ENCODE assay signal across 13 cellular contexts in genomic region chr4:152094851-152095700, GRCh38.
DNase-seq lines count a peak whose midpoint lies in the region; ATAC-seq, FAIRE-seq and TF ChIP-seq lines count a peak whose summit lies in the region.
"Had no signal": no experiment of that assay in that cellular context is flagged by ENCODE, and none has a peak within 500 bp of the region (broad histone marks: within the 10 kb centered on the region; RNA-seq: fewer than 3 reads in every experiment).

No MANE protein-coding gene starts in this region.

- intact Hi-C loops in natural killer cell (cut with micrococcal nuclease), result no loop called here

- H3K27me3 ChIP-seq in bronchial epithelial cell (ENCODE audit: control insufficient read depth, insufficient read depth, low read length), result no peaks in the 10 kb centered on the region

- DNase-seq in natural killer cell (no peak), NCI-H226 (peak; percentile 72), bronchial epithelial cell (ENCODE audit: low read depth) (peak; percentile 57), stromal cell of bone marrow (ENCODE audit: low read depth) (peak; percentile 65), DMS79 (lab: John Stamatoyannopoulos, UW) (no peak), glutamatergic neuron (no peak)
- no peak for DNase-seq in natural killer cell treated with Interleukin-12 subunit alpha and Interleukin-12 subunit beta and Interleukin-15 and Interleukin-18, amount 100 ng/mL, for 72 hours (ENCODE audit: low spot score)
- DNase-seq in activated effector memory CD4-positive, alpha-beta T cell treated with Interleukin-2 at 50 U/mL for 16 hours, result no peak
- DNase-seq: NCI-H2171, right cardiac atrium, T-helper 9 cell had no signal

- H3K27ac Mint-ChIP-seq in natural killer cell (peak overlapping the region; percentile 76 to 97), glutamatergic neuron (ENCODE audit: unreplicated experiment) (no peak overlapping the region)
- no peak overlapping the region for H3K27ac Mint-ChIP-seq in natural killer cell treated with Interleukin-12 subunit alpha and Interleukin-12 subunit beta and Interleukin-15 and Interleukin-18, amount 100 ng/mL, for 72 hours
- H3K27ac Mint-ChIP-seq: activated T-helper 2 cell treated with anti-CD3 and anti-CD28 coated beads, Interferon-gamma antibody, Interleukin-2, Interleukin-4, amounts not matched to agents 10 μg/mL and 5 μg/mL and 100 μg/mL, durations not matched to agents 14 hours and 24 hours and 36 hours had no signal

- no peaks in the 10 kb centered on the region for H3K36me3 Mint-ChIP-seq in natural killer cell
- H3K36me3 Mint-ChIP-seq in natural killer cell treated with Interleukin-12 subunit alpha and Interleukin-12 subunit beta and Interleukin-15 and Interleukin-18, amount 100 ng/mL, for 72 hours, result no peaks in the 10 kb centered on the region
- H3K36me3 Mint-ChIP-seq in glutamatergic neuron (ENCODE audit: unreplicated experiment), result no peaks in the 10 kb centered on the region

- no peaks in the 10 kb centered on the region for H3K36me3 ChIP-seq in bronchial epithelial cell (ENCODE audit: control insufficient read depth, insufficient read depth, low read length)

- H3K4me3 Mint-ChIP-seq in natural killer cell (no peak overlapping the region), glutamatergic neuron (ENCODE audit: unreplicated experiment) (no peak overlapping the region)
- H3K4me3 Mint-ChIP-seq in natural killer cell treated with Interleukin-12 subunit alpha and Interleukin-12 subunit beta and Interleukin-15 and Interleukin-18, amount 100 ng/mL, for 72 hours, result no peak overlapping the region

- ATAC-seq in natural killer cell, result no peak
- no peak for ATAC-seq in natural killer cell treated with Interleukin-12 subunit alpha and Interleukin-12 subunit beta and Interleukin-15 and Interleukin-18, amount 100 ng/mL, for 72 hours
- ATAC-seq: esophagus mucosa, right cardiac atrium had no signal

- H3K27me3 Mint-ChIP-seq in natural killer cell (ENCODE audit: low read depth in 2 of 2) (no peaks in the 10 kb centered on the region), glutamatergic neuron (ENCODE audit: unreplicated experiment) (peaks cover 5% of the 10 kb centered on the region)
- H3K27me3 Mint-ChIP-seq in natural killer cell treated with Interleukin-12 subunit alpha and Interleukin-12 subunit beta and Interleukin-15 and Interleukin-18, amount 100 ng/mL, for 72 hours, result no peaks in the 10 kb centered on the region

- no peak for FAIRE-seq in bronchial epithelial cell (lab: Jason Lieb, UNC)

- H3K9me3 Mint-ChIP-seq in natural killer cell (no peaks in the 10 kb centered on the region), glutamatergic neuron (ENCODE audit: unreplicated experiment) (no peaks in the 10 kb centered on the region)
- no peaks in the 10 kb centered on the region for H3K9me3 Mint-ChIP-seq in natural killer cell treated with Interleukin-12 subunit alpha and Interleukin-12 subunit beta and Interleukin-15 and Interleukin-18, amount 100 ng/mL, for 72 hours

- no peak overlapping the region for H3K4me3 ChIP-seq in bronchial epithelial cell (ENCODE audit: low read depth, low read length)

- TF ChIP-seq CTCF in natural killer cell (IDR thresholded peaks at IDR 0.05) (no peak), bronchial epithelial cell (IDR thresholded peaks at IDR 0.05; ENCODE audit: insufficient read depth, low read length, severe bottlenecking) (no peak), glutamatergic neuron (IDR thresholded peaks at IDR 0.05; ENCODE audit: partially characterized antibody, unreplicated experiment) (no peak)

- H3K4me1 Mint-ChIP-seq in natural killer cell, result peaks cover 43 to 55% of the 10 kb centered on the region in 2 donors
- peaks cover 17 to 30% of the 10 kb centered on the region in 2 donors for H3K4me1 Mint-ChIP-seq in natural killer cell treated with Interleukin-12 subunit alpha and Interleukin-12 subunit beta and Interleukin-15 and Interleukin-18, amount 100 ng/mL, for 72 hours (ENCODE audit: low read depth in 2 of 2)
- H3K4me1 Mint-ChIP-seq in glutamatergic neuron (ENCODE audit: low read depth, unreplicated experiment), result peaks cover 1% of the 10 kb centered on the region

Comparison
In these comparisons a context has a peak if more than half of its experiments do, and no peak if none do; other contexts are left out.
1. H3K27ac Mint-ChIP-seq: peak in natural killer cell (2 of 2); none in natural killer cell treated with Interleukin-12 subunit alpha and Interleukin-12 subunit beta and Interleukin-15 and Interleukin-18, amount 100 ng/mL, for 72 hours (0 of 2) and glutamatergic neuron (single experiment).
2. DNase-seq: peak in NCI-H226 (single experiment), bronchial epithelial cell (single experiment) and stromal cell of bone marrow (single experiment); none in natural killer cell (single experiment), natural killer cell treated with Interleukin-12 subunit alpha and Interleukin-12 subunit beta and Interleukin-15 and Interleukin-18, amount 100 ng/mL, for 72 hours (single experiment), activated effector memory CD4-positive, alpha-beta T cell treated with Interleukin-2 at 50 U/mL for 16 hours (single experiment), DMS79 (single experiment) and glutamatergic neuron (single experiment).